In genomic region chr13:106535552-106536243, GRCh38 we compare ENCODE assay signal across 1 cellular context.
TF ChIP-seq lines count a peak whose summit lies in the region.

TSS of gene EFNB2 (minus strand) at chr13:106535662. CDS start at chr13:106534964, 698 bp downstream.

TF ChIP-seq in GM12878, 131 proteins besides CTCF, POLR2A, EP300 and RAD21 (continued from another document and continues in another):
- TF ChIP-seq SKIL (IDR thresholded peaks at IDR 0.05; ENCODE audit: low read depth, poor library complexity, severe bottlenecking) (no peak), ATF3 (IDR thresholded peaks at IDR 0.05; ENCODE audit: borderline replicate concordance, extremely low read depth, low read depth, low read length) (no peak), ZBED1 (IDR thresholded peaks at IDR 0.05; ENCODE audit: borderline replicate concordance) (no peak), ESRRA (IDR thresholded peaks at IDR 0.05; ENCODE audit: low read length) (no peak), NFXL1 (IDR thresholded peaks at IDR 0.05; ENCODE audit: borderline replicate concordance) (no peak), SMAD5 (IDR thresholded peaks at IDR 0.05; ENCODE audit: low read depth) (no peak), ZNF207 (IDR thresholded peaks at IDR 0.05; ENCODE audit: borderline replicate concordance) (no peak), E2F8 (IDR thresholded peaks at IDR 0.05; ENCODE audit: low read depth, partially characterized antibody) (no peak), HCFC1 (IDR thresholded peaks at IDR 0.05; ENCODE audit: low read length) (no peak), ATF7 (IDR thresholded peaks at IDR 0.05; ENCODE audit: low read depth) (no peak), TAF1 (IDR thresholded peaks at IDR 0.05; ENCODE audit: borderline replicate concordance, low read depth, low read length) (peak; percentile 39; the same call in 1 of the 2 replicates), TCF3 (IDR thresholded peaks at IDR 0.05; ENCODE audit: borderline replicate concordance, insufficient read depth, low read depth, low read length) (0 out of 2 replicates have a peak, but pooled peaks have one; percentile 8), IRF5 (IDR thresholded peaks at IDR 0.05; ENCODE audit: borderline replicate concordance) (no peak), NR2F1 (conservative IDR thresholded peaks at IDR 0.05) (no peak), BCL11A (IDR thresholded peaks at IDR 0.05; ENCODE audit: low read depth, low read length) (no peak), MYC (IDR thresholded peaks at IDR 0.05; ENCODE audit: insufficient read depth, insufficient read length, insufficient replicate concordance, low read length, severe bottlenecking) (no peak), PAX8 (IDR thresholded peaks at IDR 0.05) (no peak), ZBTB40 (IDR thresholded peaks at IDR 0.05; ENCODE audit: borderline replicate concordance) (no peak), SUPT20H (IDR thresholded peaks at IDR 0.05; ENCODE audit: borderline replicate concordance, control insufficient read depth, low read depth, low read length) (no peak), ZNF592 (IDR thresholded peaks at IDR 0.05) (no peak), TCF12 (IDR thresholded peaks at IDR 0.05; ENCODE audit: low read depth, low read length) (no peak), HDAC2 (IDR thresholded peaks at IDR 0.05) (no peak), DPF2 (IDR thresholded peaks at IDR 0.05) (peak; percentile 98), SREBF1 (IDR thresholded peaks at IDR 0.05; ENCODE audit: low read length) (no peak), HSF1 (IDR thresholded peaks at IDR 0.05; ENCODE audit: low read depth, low read length) (no peak), WRNIP1 (IDR thresholded peaks at IDR 0.05; ENCODE audit: borderline replicate concordance, low read depth, low read length) (no peak), BCLAF1 (IDR thresholded peaks at IDR 0.05) (no peak), USF2 (IDR thresholded peaks at IDR 0.05; ENCODE audit: borderline replicate concordance, low read depth, low read length) (no peak), USF1 (IDR thresholded peaks at IDR 0.05; ENCODE audit: borderline replicate concordance, extremely low read length, insufficient read depth, low read depth, low read length) (no peak), SIX5 (IDR thresholded peaks at IDR 0.05; ENCODE audit: low read depth, low read length, severe bottlenecking) (no peak), SREBF2 (IDR thresholded peaks at IDR 0.05; ENCODE audit: low read length) (no peak)
